37 cellular contexts compared by ENCODE assay signal in genomic region chr2:231011526-231011925, GRCh38. TPM values are rescaled to one million over a fixed set of nuclear protein-coding genes. Genes with fewer than 3 reads are reported as not detected.
"Had no signal": no experiment of that assay in that cellular context is flagged by ENCODE, and none has a peak within 500 bp of the region (broad histone marks: within the 10 kb centered on the region; RNA-seq: fewer than 3 reads in every experiment).

No MANE protein-coding gene starts in this region.

- H3K4me3 ChIP-seq: ascending aorta, breast epithelium had no signal

- H3K27me3 ChIP-seq: ascending aorta, breast epithelium had no signal

- H3K4me1 Mint-ChIP-seq: activated CD4-positive, alpha-beta memory T cell treated with anti-CD3 and anti-CD28 coated beads, Interleukin-2, amount 10 ng/mL, durations not matched to agents 7 days and 5 days; activated CD4-positive, alpha-beta T cell treated with anti-CD3 and anti-CD28 coated beads for 36 hours; activated CD4-positive, alpha-beta T cell treated with anti-CD3 and anti-CD28 coated beads, Interleukin-2, amount 10 ng/mL, durations not matched to agents 7 days and 5 days; activated CD8-positive, alpha-beta memory T cell treated with anti-CD3 and anti-CD28 coated beads, Interleukin-2, amount 10 ng/mL, durations not matched to agents 7 days and 5 days; activated naive CD4-positive, alpha-beta T cell treated with anti-CD3 and anti-CD28 coated beads, Interleukin-2, amount 10 ng/mL, durations not matched to agents 7 days and 5 days; activated naive CD4-positive, alpha-beta T cell treated with anti-CD3 and anti-CD28 coated beads, Interleukin-2, amount 50 U/mL, for 24 hours; activated naive CD8-positive, alpha-beta T cell treated with anti-CD3 and anti-CD28 coated beads, Interleukin-2, amount 10 ng/mL, durations not matched to agents 7 days and 5 days; activated naive CD8-positive, alpha-beta T cell treated with anti-CD3 and anti-CD28 coated beads, Interleukin-2, amount 50 U/mL, for 24 hours had no signal

- H3K4me3 Mint-ChIP-seq: activated CD4-positive, alpha-beta memory T cell treated with anti-CD3 and anti-CD28 coated beads, Interleukin-2, amount 10 ng/mL, durations not matched to agents 7 days and 5 days; activated CD4-positive, alpha-beta T cell treated with anti-CD3 and anti-CD28 coated beads for 36 hours; activated CD4-positive, alpha-beta T cell treated with anti-CD3 and anti-CD28 coated beads, Interleukin-2, amount 10 ng/mL, durations not matched to agents 7 days and 5 days; activated CD8-positive, alpha-beta memory T cell treated with anti-CD3 and anti-CD28 coated beads, Interleukin-2, amount 10 ng/mL, durations not matched to agents 7 days and 5 days; activated CD8-positive, alpha-beta T cell treated with anti-CD3 and anti-CD28 coated beads, Interleukin-2, amount 10 ng/mL, durations not matched to agents 7 days and 5 days; activated naive CD4-positive, alpha-beta T cell treated with anti-CD3 and anti-CD28 coated beads, Interleukin-2, amount 10 ng/mL, durations not matched to agents 7 days and 5 days; activated naive CD4-positive, alpha-beta T cell treated with anti-CD3 and anti-CD28 coated beads, Interleukin-2, amount 50 U/mL, for 24 hours; activated naive CD8-positive, alpha-beta T cell; activated naive CD8-positive, alpha-beta T cell treated with anti-CD3 and anti-CD28 coated beads, Interleukin-2, amount 10 ng/mL, durations not matched to agents 7 days and 5 days; activated naive CD8-positive, alpha-beta T cell treated with anti-CD3 and anti-CD28 coated beads, Interleukin-2, amount 50 U/mL, for 24 hours; activated T-cell treated with anti-CD3 and anti-CD28 coated beads, Interleukin-2, amount 50 U/mL, for 24 hours; T-helper 1 cell treated with Interleukin-12 subunit alpha and Interleukin-12 subunit beta and Interleukin-4 antibody, amounts not matched to agents 30 μg/mL and 1 μg/mL, for 36 hours; T-helper 2 cell treated with Interferon-gamma antibody and Interleukin-4, amounts not matched to agents 5 μg/mL and 100 μg/mL, for 36 hours; WTC11 had no signal

- H3K4me1 ChIP-seq: ascending aorta, breast epithelium had no signal

- H3K36me3 Mint-ChIP-seq: activated CD8-positive, alpha-beta memory T cell treated with anti-CD3 and anti-CD28 coated beads, Interleukin-2, amount 10 ng/mL, durations not matched to agents 7 days and 5 days; activated naive CD4-positive, alpha-beta T cell treated with anti-CD3 and anti-CD28 coated beads, Interleukin-2, amount 10 ng/mL, durations not matched to agents 7 days and 5 days; activated naive CD4-positive, alpha-beta T cell treated with anti-CD3 and anti-CD28 coated beads, Interleukin-2, amount 50 U/mL, for 24 hours; activated naive CD8-positive, alpha-beta T cell; activated naive CD8-positive, alpha-beta T cell treated with anti-CD3 and anti-CD28 coated beads, Interleukin-2, amount 10 ng/mL, durations not matched to agents 7 days and 5 days; WTC11 had no signal

- H3K9me3 ChIP-seq: ascending aorta, breast epithelium had no signal

- H3K36me3 ChIP-seq: ascending aorta, brain microvascular endothelial cell, breast epithelium, WERI-Rb-1 had no signal

- DNase-seq: activated CD4-positive, alpha-beta memory T cell treated with anti-CD3 and anti-CD28 coated beads, Interleukin-2, amount 10 ng/mL, durations not matched to agents 7 days and 5 days; activated CD4-positive, alpha-beta T cell treated with anti-CD3 and anti-CD28 coated beads for 1 hour; activated CD4-positive, alpha-beta T cell treated with anti-CD3 and anti-CD28 coated beads for 36 hours; activated CD4-positive, alpha-beta T cell treated with anti-CD3 and anti-CD28 coated beads for 48 hours; activated CD4-positive, alpha-beta T cell treated with anti-CD3 and anti-CD28 coated beads, Interleukin-2, amount 10 ng/mL, durations not matched to agents 7 days and 5 days; activated CD4-positive, alpha-beta T cell treated with anti-CD3 and anti-CD28 coated beads, Interleukin-2, amount 50 U/mL, for 48 hours; activated CD4-positive, CD25-positive, alpha-beta regulatory T cell; activated CD8-positive, alpha-beta memory T cell treated with anti-CD3 and anti-CD28 coated beads for 24 hours; activated CD8-positive, alpha-beta memory T cell treated with anti-CD3 and anti-CD28 coated beads, Interleukin-2, amount 10 ng/mL, durations not matched to agents 7 days and 5 days; activated CD8-positive, alpha-beta memory T cell treated with anti-CD3 and anti-CD28 coated beads, Interleukin-2, amount 50 U/mL, for 48 hours; activated CD8-positive, alpha-beta T cell treated with anti-CD3 and anti-CD28 coated beads, Interleukin-2, amount 10 ng/mL, durations not matched to agents 7 days and 5 days; activated effector memory CD4-positive, alpha-beta T cell treated with Interleukin-2 at 50 U/mL for 16 hours; activated gamma-delta T cell; activated naive CD4-positive, alpha-beta T cell treated with anti-CD3 and anti-CD28 coated beads, Interleukin-2, amount 10 ng/mL, durations not matched to agents 7 days and 5 days; activated naive CD4-positive, alpha-beta T cell treated with Interleukin-2 at 50 U/mL for 16 hours; activated naive CD8-positive, alpha-beta T cell treated with anti-CD3 and anti-CD28 coated beads, Interleukin-2, amount 10 ng/mL, durations not matched to agents 7 days and 5 days; activated naive CD8-positive, alpha-beta T cell treated with anti-CD3 and anti-CD28 coated beads, Interleukin-2, amount 50 U/mL, for 24 hours; activated T-cell treated with anti-CD3 and anti-CD28 coated beads, Interleukin-2, amount 50 U/mL, for 24 hours; activated T-cell treated with anti-CD3 and anti-CD28 coated beads, Interleukin-2, amount 50 U/mL, for 48 hours; brain microvascular endothelial cell; central memory CD4-positive, alpha-beta T cell; SW 1271; T-helper 1 cell; T-helper 2 cell; T-helper 9 cell; WERI-Rb-1 had no signal

- H3K27ac Mint-ChIP-seq: activated CD4-positive, alpha-beta memory T cell treated with anti-CD3 and anti-CD28 coated beads, Interleukin-2, amount 10 ng/mL, durations not matched to agents 7 days and 5 days; activated CD4-positive, alpha-beta T cell treated with anti-CD3 and anti-CD28 coated beads for 36 hours; activated CD4-positive, alpha-beta T cell treated with anti-CD3 and anti-CD28 coated beads, Interleukin-2, amount 10 ng/mL, durations not matched to agents 7 days and 5 days; activated CD8-positive, alpha-beta memory T cell treated with anti-CD3 and anti-CD28 coated beads, Interleukin-2, amount 10 ng/mL, durations not matched to agents 7 days and 5 days; activated CD8-positive, alpha-beta T cell treated with anti-CD3 and anti-CD28 coated beads, Interleukin-2, amount 10 ng/mL, durations not matched to agents 7 days and 5 days; activated naive CD4-positive, alpha-beta T cell treated with anti-CD3 and anti-CD28 coated beads, Interleukin-2, amount 10 ng/mL, durations not matched to agents 7 days and 5 days; activated naive CD4-positive, alpha-beta T cell treated with anti-CD3 and anti-CD28 coated beads, Interleukin-2, amount 50 U/mL, for 24 hours; activated naive CD8-positive, alpha-beta T cell; activated naive CD8-positive, alpha-beta T cell treated with anti-CD3 and anti-CD28 coated beads, Interleukin-2, amount 10 ng/mL, durations not matched to agents 7 days and 5 days; activated naive CD8-positive, alpha-beta T cell treated with anti-CD3 and anti-CD28 coated beads, Interleukin-2, amount 50 U/mL, for 24 hours; activated T-cell treated with anti-CD3 and anti-CD28 coated beads, Interleukin-2, amount 50 U/mL, for 24 hours; activated T-helper 2 cell treated with anti-CD3 and anti-CD28 coated beads, Interferon-gamma antibody, Interleukin-2, Interleukin-4, amounts not matched to agents 10 μg/mL and 5 μg/mL and 100 μg/mL, durations not matched to agents 14 hours and 24 hours and 36 hours; T-helper 1 cell treated with Interleukin-12 subunit alpha and Interleukin-12 subunit beta and Interleukin-4 antibody, amounts not matched to agents 30 μg/mL and 1 μg/mL, for 36 hours; T-helper 2 cell treated with Interferon-gamma antibody and Interleukin-4, amounts not matched to agents 5 μg/mL and 100 μg/mL, for 36 hours; WTC11 had no signal

- ATAC-seq: activated CD4-positive, alpha-beta T cell treated with anti-CD3 and anti-CD28 coated beads for 36 hours; activated CD4-positive, CD25-positive, alpha-beta regulatory T cell treated with anti-CD3 and anti-CD28 coated beads, Interleukin-2, amount 50 U/mL, for 24 hours; activated CD8-positive, alpha-beta memory T cell treated with anti-CD3 and anti-CD28 coated beads, Interleukin-2, amount 10 ng/mL, durations not matched to agents 7 days and 5 days; activated CD8-positive, alpha-beta T cell treated with anti-CD3 and anti-CD28 coated beads, Interleukin-2, amount 10 ng/mL, durations not matched to agents 7 days and 5 days; activated naive CD8-positive, alpha-beta T cell treated with anti-CD3 and anti-CD28 coated beads, Interleukin-2, amount 50 U/mL, for 24 hours; WTC11 had no signal

- H3K27ac ChIP-seq: ascending aorta, brain microvascular endothelial cell, breast epithelium, WERI-Rb-1 had no signal

- H3K9me3 Mint-ChIP-seq: activated CD4-positive, alpha-beta memory T cell treated with anti-CD3 and anti-CD28 coated beads, Interleukin-2, amount 10 ng/mL, durations not matched to agents 7 days and 5 days; activated CD4-positive, alpha-beta T cell treated with anti-CD3 and anti-CD28 coated beads, Interleukin-2, amount 10 ng/mL, durations not matched to agents 7 days and 5 days; activated naive CD4-positive, alpha-beta T cell treated with anti-CD3 and anti-CD28 coated beads, Interleukin-2, amount 10 ng/mL, durations not matched to agents 7 days and 5 days; activated naive CD4-positive, alpha-beta T cell treated with anti-CD3 and anti-CD28 coated beads, Interleukin-2, amount 50 U/mL, for 24 hours; activated naive CD8-positive, alpha-beta T cell treated with anti-CD3 and anti-CD28 coated beads, Interleukin-2, amount 10 ng/mL, durations not matched to agents 7 days and 5 days; activated naive CD8-positive, alpha-beta T cell treated with anti-CD3 and anti-CD28 coated beads, Interleukin-2, amount 50 U/mL, for 24 hours; activated T-cell treated with anti-CD3 and anti-CD28 coated beads, Interleukin-2, amount 50 U/mL, for 24 hours; activated T-helper 2 cell treated with anti-CD3 and anti-CD28 coated beads, Interferon-gamma antibody, Interleukin-2, Interleukin-4, amounts not matched to agents 10 μg/mL and 5 μg/mL and 100 μg/mL, durations not matched to agents 14 hours and 24 hours and 36 hours; T-helper 1 cell treated with Interleukin-12 subunit alpha and Interleukin-12 subunit beta and Interleukin-4 antibody, amounts not matched to agents 30 μg/mL and 1 μg/mL, for 36 hours; T-helper 2 cell treated with Interferon-gamma antibody and Interleukin-4, amounts not matched to agents 5 μg/mL and 100 μg/mL, for 36 hours; WTC11 had no signal

RNA-seq across cellular contexts. Expression of gene SPATA3, which starts 15.6 kb away (rescaled TPM):
- total RNA-seq: activated naive CD8-positive, alpha-beta T cell treated with anti-CD3 and anti-CD28 coated beads, Interleukin-2, amount 10 ng/mL, durations not matched to agents 7 days and 5 days; activated T-helper 2 cell treated with anti-CD3 and anti-CD28 coated beads, Interferon-gamma antibody, Interleukin-2, Interleukin-4, amounts not matched to agents 10 μg/mL and 5 μg/mL and 100 μg/mL, durations not matched to agents 14 hours and 24 hours and 36 hours; ascending aorta; breast epithelium; cardiac septum; WTC11 had no signal
- polyA plus RNA-seq: adipose tissue had no signal
